Comparison of ENCODE assay signal across 1 cellular context in the genomic region with DNA sequence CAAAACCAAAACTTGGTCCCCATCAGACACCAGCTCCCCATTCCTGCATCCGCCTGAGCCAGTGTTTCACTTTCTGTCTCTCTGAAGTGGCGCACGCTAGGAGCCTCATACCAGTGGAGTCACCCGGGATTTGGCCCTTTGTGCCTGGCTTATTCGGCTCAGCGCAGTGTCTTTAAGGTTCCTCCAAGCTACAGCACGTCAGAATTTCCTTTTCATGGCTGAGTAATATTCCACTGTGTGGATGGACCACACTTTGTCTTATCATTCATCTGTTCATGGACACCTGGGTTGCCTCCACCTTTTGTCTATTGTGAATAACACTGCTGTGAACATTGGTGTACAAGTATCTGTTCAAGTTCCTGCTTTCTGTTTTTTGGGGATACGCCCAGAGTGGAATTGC.
TF ChIP-seq lines count a peak whose summit lies in the region.

No MANE protein-coding gene starts in this region.

TF ChIP-seq in K562, 482 proteins besides CTCF, POLR2A, EP300 and RAD21 (continued from another document):
- no peak for TF ChIP-seq YY1 (IDR thresholded peaks at IDR 0.05; ENCODE audit: borderline replicate concordance in 1 of 3, control insufficient read depth in 1 of 3, extremely low read depth in 1 of 3, insufficient read depth in 3 of 3, insufficient read length in 1 of 3, insufficient replicate concordance in 2 of 3, low read depth in 1 of 3, low read length in 2 of 3)
